In the genomic region with DNA sequence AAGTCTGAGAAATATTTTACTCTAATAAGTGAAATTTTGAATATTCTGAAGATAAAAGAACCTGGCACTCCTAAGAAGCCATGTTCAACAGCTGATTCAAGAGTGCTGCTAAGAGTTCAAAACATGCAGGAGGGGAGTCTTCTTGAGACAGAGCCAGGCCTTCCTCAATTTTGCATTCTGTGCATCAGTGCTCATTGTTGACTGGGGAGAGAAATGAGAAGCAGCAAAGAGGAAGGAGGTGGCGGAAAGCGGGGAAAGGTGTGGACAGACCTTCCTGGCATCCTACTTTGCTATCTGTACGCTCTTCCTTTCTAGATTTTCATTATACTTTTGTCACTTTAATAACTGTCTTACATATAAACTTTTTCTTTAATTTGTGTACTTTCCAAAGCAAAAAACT, we compare ENCODE assay signal across 23 cellular contexts. TPM values are rescaled to one million over a fixed set of nuclear protein-coding genes. Genes with fewer than 3 reads are reported as not detected.
A peak's percentile ranks its signal among the peaks of the same experiment; 100 is the strongest.
DNase-seq lines count a peak whose midpoint lies in the region; ATAC-seq and TF ChIP-seq lines count a peak whose summit lies in the region.
"Had no signal": no experiment of that assay in that cellular context is flagged by ENCODE, and none has a peak within 500 bp of the region (broad histone marks: within the 10 kb centered on the region; RNA-seq: fewer than 3 reads in every experiment).

No MANE protein-coding gene starts in this region.

- CTCF ChIA-PET in naive thymus-derived CD4-positive, alpha-beta T cell (lab: Charles Lee), result no interaction called here
- CTCF ChIA-PET in activated CD8-positive, alpha-beta T cell treated with anti-CD3 and anti-CD28 coated beads for 36 hours (lab: Charles Lee), result no interaction called here

- DNase-seq in NOMO-1 treated with dmso at 0.1 percent for 144 hours (lab: John Stamatoyannopoulos, UW; ENCODE audit: unreplicated experiment) (peak; percentile 33), colonic mucosa (no peak), transverse colon (no peak), posterior vena cava (ENCODE audit: low spot score) (no peak), kidney tubule cell (ENCODE audit: low spot score) (no peak), osteoblast (ENCODE audit: insufficient read length, low spot score, missing footprints) (no peak)
- no peak for DNase-seq in naive thymus-derived CD4-positive, alpha-beta T cell
- DNase-seq in activated CD8-positive, alpha-beta T cell treated with anti-CD3 and anti-CD28 coated beads for 36 hours, result no peak
- DNase-seq: activated CD4-positive, alpha-beta T cell treated with anti-CD3 and anti-CD28 coated beads, Interleukin-2, amount 50 U/mL, for 1 hour; activated T-cell treated with anti-CD3 and anti-CD28 coated beads, Interleukin-2, amount 50 U/mL, for 24 hours; dermis blood vessel endothelial cell; DMS 273 treated with DMSO at 0.1 percent for 48 hours; heart right ventricle; islet precursor cell; KG1; NCI-H1417; NCI-H2171; NCI-H774; Peyer's patch; stimulated activated CD4-positive, alpha-beta T cell treated with anti-CD3 and anti-CD28 coated beads, Interleukin-4, amount 100 ng/mL, for 1 hour; SW 1271 had no signal

- H3K4me1 ChIP-seq in colonic mucosa (no peaks in the 10 kb centered on the region), transverse colon (peaks cover 0 to 24% (median 8%) of the 10 kb centered on the region in 4 donors), osteoblast (ENCODE audit: insufficient read depth, low read length) (no peaks in the 10 kb centered on the region)
- H3K4me1 ChIP-seq in naive thymus-derived CD4-positive, alpha-beta T cell (ENCODE audit: control insufficient read depth in 2 of 2, insufficient read depth in 2 of 2, low read length in 2 of 2), result no peaks in the 10 kb centered on the region

- peaks cover 0 to 1% (median 0%) of the 10 kb centered on the region in 7 donors for H3K4me1 Mint-ChIP-seq in naive thymus-derived CD4-positive, alpha-beta T cell
- no peaks in the 10 kb centered on the region for H3K4me1 Mint-ChIP-seq in activated CD8-positive, alpha-beta T cell treated with anti-CD3 and anti-CD28 coated beads for 36 hours (ENCODE audit: low read depth)
- H3K4me1 Mint-ChIP-seq: activated naive CD4-positive, alpha-beta T cell treated with anti-CD3 and anti-CD28 coated beads, Interleukin-2, amount 50 U/mL, for 24 hours had no signal

- POLR2A ChIA-PET in naive thymus-derived CD4-positive, alpha-beta T cell (lab: Charles Lee), result no interaction called here
- POLR2A ChIA-PET in activated CD8-positive, alpha-beta T cell treated with anti-CD3 and anti-CD28 coated beads for 36 hours (lab: Charles Lee), result no interaction called here

- TF ChIP-seq EP300 in transverse colon (IDR thresholded peaks at IDR 0.05; ENCODE audit: low read depth), result no peak

- intact Hi-C loops in colonic mucosa (cut with DNase I) (no loop called here), transverse colon (cut with DNase I; ENCODE audit: low total_unique reads) (loop anchor here (10.0 kb wide), 1 partner anchor 59 kb away; a partner anchor contains a TSS), posterior vena cava (cut with DNase I) (no loop called here)
- intact Hi-C loops in naive thymus-derived CD4-positive, alpha-beta T cell (cut with micrococcal nuclease), result no loop called here
- intact Hi-C loops in activated CD8-positive, alpha-beta T cell treated with anti-CD3 and anti-CD28 coated beads for 36 hours (cut with micrococcal nuclease), result no loop called here

- TF ChIP-seq CTCF in colonic mucosa (IDR thresholded peaks at IDR 0.05) (no peak), transverse colon (IDR thresholded peaks at IDR 0.05) (no peak), osteoblast (IDR thresholded peaks at IDR 0.05; ENCODE audit: extremely low read depth, low read depth, low read length) (no peak)
- no peak for TF ChIP-seq CTCF in activated CD8-positive, alpha-beta T cell treated with anti-CD3 and anti-CD28 coated beads for 36 hours (IDR thresholded peaks at IDR 0.05)

- H3K36me3 ChIP-seq in colonic mucosa (no peaks in the 10 kb centered on the region), transverse colon (no peaks in the 10 kb centered on the region), osteoblast (ENCODE audit: insufficient read depth, low read length) (peaks cover 3% of the 10 kb centered on the region)
- no peaks in the 10 kb centered on the region for H3K36me3 ChIP-seq in naive thymus-derived CD4-positive, alpha-beta T cell (ENCODE audit: control insufficient read depth in 2 of 3, insufficient read depth in 3 of 3, low read length in 3 of 3)
- H3K36me3 ChIP-seq: Peyer's patch had no signal

- H3K9me3 ChIP-seq in colonic mucosa (no peaks in the 10 kb centered on the region), transverse colon (no peaks in the 10 kb centered on the region), osteoblast (ENCODE audit: low read depth, low read length) (no peaks in the 10 kb centered on the region)
- no peaks in the 10 kb centered on the region for H3K9me3 ChIP-seq in naive thymus-derived CD4-positive, alpha-beta T cell (ENCODE audit: control insufficient read depth in 2 of 3, low read length in 3 of 3)
- H3K9me3 ChIP-seq: heart right ventricle, Peyer's patch had no signal

- TF ChIP-seq POLR2A in transverse colon (IDR thresholded peaks at IDR 0.05), result no peak

- H3K27ac ChIP-seq in colonic mucosa, result peak overlapping the region; percentile 9
- H3K27ac ChIP-seq in naive thymus-derived CD4-positive, alpha-beta T cell (ENCODE audit: low read depth, low read length), result no peak overlapping the region
- peak overlapping the region; percentile 71 to 90 (median 82) for H3K27ac ChIP-seq in transverse colon
- no peak overlapping the region for H3K27ac ChIP-seq in osteoblast (ENCODE audit: low read depth, low read length)

- H2AFZ ChIP-seq in osteoblast (ENCODE audit: low read length), result no peak overlapping the region

- H3K27me3 ChIP-seq in colonic mucosa (no peaks in the 10 kb centered on the region), transverse colon (no peaks in the 10 kb centered on the region), osteoblast (ENCODE audit: insufficient read depth, low read length) (no peaks in the 10 kb centered on the region)
- no peaks in the 10 kb centered on the region for H3K27me3 ChIP-seq in naive thymus-derived CD4-positive, alpha-beta T cell (ENCODE audit: control insufficient read depth in 2 of 2, insufficient read depth in 2 of 2, low read length in 2 of 2)
- H3K27me3 ChIP-seq: heart right ventricle, Peyer's patch had no signal

- no peak overlapping the region for H3K9ac ChIP-seq in colonic mucosa (ENCODE audit: low read depth in 2 of 2, low read length in 2 of 2)

- in situ Hi-C loops in transverse colon (cut with MboI; ENCODE audit: low pct_ligation_motif_present in 1 of 4, low pct_unique_long_range_greater_than_20kb in 1 of 4, low sequenced_read_pairs in 3 of 4), result no loop called here

- no peak overlapping the region for H3K4me2 ChIP-seq in osteoblast (ENCODE audit: insufficient read depth, low read length)

- H3K9me3 Mint-ChIP-seq in naive thymus-derived CD4-positive, alpha-beta T cell, result no peaks in the 10 kb centered on the region
- H3K9me3 Mint-ChIP-seq in activated CD8-positive, alpha-beta T cell treated with anti-CD3 and anti-CD28 coated beads for 36 hours, result no peaks in the 10 kb centered on the region
- H3K9me3 Mint-ChIP-seq: activated naive CD4-positive, alpha-beta T cell treated with anti-CD3 and anti-CD28 coated beads, Interleukin-2, amount 50 U/mL, for 24 hours; activated T-cell treated with anti-CD3 and anti-CD28 coated beads, Interleukin-2, amount 50 U/mL, for 24 hours had no signal

- peaks cover 4 to 21% (median 12%) of the 10 kb centered on the region in 5 donors for H3K27me3 Mint-ChIP-seq in naive thymus-derived CD4-positive, alpha-beta T cell
- H3K27me3 Mint-ChIP-seq in activated CD8-positive, alpha-beta T cell treated with anti-CD3 and anti-CD28 coated beads for 36 hours, result peaks cover 8% of the 10 kb centered on the region

- 80 to 98% methylated on average over 3 of the region's 3 CpGs for WGBS in transverse colon (ENCODE audit: low coverage in 1 of 2), 2 donors

- H3K4me3 Mint-ChIP-seq in naive thymus-derived CD4-positive, alpha-beta T cell, result no peak overlapping the region
- no peak overlapping the region for H3K4me3 Mint-ChIP-seq in activated CD8-positive, alpha-beta T cell treated with anti-CD3 and anti-CD28 coated beads for 36 hours
- H3K4me3 Mint-ChIP-seq: activated naive CD4-positive, alpha-beta T cell treated with anti-CD3 and anti-CD28 coated beads, Interleukin-2, amount 50 U/mL, for 24 hours; activated T-cell treated with anti-CD3 and anti-CD28 coated beads, Interleukin-2, amount 50 U/mL, for 24 hours had no signal

- peaks cover 3% of the 10 kb centered on the region for H3K79me2 ChIP-seq in osteoblast (ENCODE audit: insufficient read depth, low read length)

- no peaks in the 10 kb centered on the region for H4K20me1 ChIP-seq in osteoblast (ENCODE audit: insufficient read depth, low read length)

- H3K27ac Mint-ChIP-seq in naive thymus-derived CD4-positive, alpha-beta T cell, result no peak overlapping the region
- H3K27ac Mint-ChIP-seq in activated CD8-positive, alpha-beta T cell treated with anti-CD3 and anti-CD28 coated beads for 36 hours, result no peak overlapping the region
- H3K27ac Mint-ChIP-seq: activated naive CD4-positive, alpha-beta T cell treated with anti-CD3 and anti-CD28 coated beads, Interleukin-2, amount 50 U/mL, for 24 hours; activated T-cell treated with anti-CD3 and anti-CD28 coated beads, Interleukin-2, amount 50 U/mL, for 24 hours had no signal

- no peaks in the 10 kb centered on the region for H3K36me3 Mint-ChIP-seq in naive thymus-derived CD4-positive, alpha-beta T cell
- no peaks in the 10 kb centered on the region for H3K36me3 Mint-ChIP-seq in activated CD8-positive, alpha-beta T cell treated with anti-CD3 and anti-CD28 coated beads for 36 hours (ENCODE audit: low read depth)
- H3K36me3 Mint-ChIP-seq: activated naive CD4-positive, alpha-beta T cell treated with anti-CD3 and anti-CD28 coated beads, Interleukin-2, amount 50 U/mL, for 24 hours had no signal

- H3K4me3 ChIP-seq in colonic mucosa (no peak overlapping the region), transverse colon (no peak overlapping the region), osteoblast (ENCODE audit: insufficient read depth, low read length) (no peak overlapping the region)
- no peak overlapping the region for H3K4me3 ChIP-seq in naive thymus-derived CD4-positive, alpha-beta T cell (ENCODE audit: low read length)
- H3K4me3 ChIP-seq: heart right ventricle, Peyer's patch had no signal

- peak; percentile 54 for ATAC-seq in naive thymus-derived CD4-positive, alpha-beta T cell
- no peak for ATAC-seq in activated CD8-positive, alpha-beta T cell treated with anti-CD3 and anti-CD28 coated beads for 36 hours

RNA-seq across cellular contexts. Expression of a gene that starts 29.7 kb away (rescaled TPM):
- total RNA-seq in colonic mucosa (not detected), transverse colon (under 1 TPM in 1 of 4 donors, not detected in 3; 0.27 TPM), posterior vena cava (under 1 TPM; 0.19 to 0.29 TPM), osteoblast (0.29 and 0.36 TPM in 2 replicates)
- under 1 TPM in 1 of 5 experiments, not detected in 4; 0.07 TPM for total RNA-seq in naive thymus-derived CD4-positive, alpha-beta T cell
- not detected for polyA plus RNA-seq in naive thymus-derived CD4-positive, alpha-beta T cell
- not detected for total RNA-seq in activated CD8-positive, alpha-beta T cell treated with anti-CD3 and anti-CD28 coated beads for 36 hours
- total RNA-seq: dermis blood vessel endothelial cell, Peyer's patch had no signal
- polyA plus RNA-seq: H1 had no signal

RNA-seq across cellular contexts. Expression of a gene that starts 57.7 kb away (rescaled TPM):
- total RNA-seq in colonic mucosa, result 100 to 1,000 TPM; 224 to 295 TPM
- 100 to 1,000 TPM; 109 to 199 (median 151) TPM for total RNA-seq in naive thymus-derived CD4-positive, alpha-beta T cell
- polyA plus RNA-seq in naive thymus-derived CD4-positive, alpha-beta T cell, result 100 to 1,000 TPM; 214 to 278 TPM
- 100 to 1,000 TPM; 110 to 322 (median 213) TPM for total RNA-seq in transverse colon
- 100 to 1,000 TPM; 146 to 152 TPM for total RNA-seq in activated CD8-positive, alpha-beta T cell treated with anti-CD3 and anti-CD28 coated beads for 36 hours
- 100 to 1,000 TPM; 172 to 203 TPM for total RNA-seq in posterior vena cava
- total RNA-seq in osteoblast, result 277 and 316 TPM in 2 replicates

Comparison
In these comparisons a context has a peak if more than half of its experiments do, and no peak if none do; other contexts are left out.
1. H3K27ac ChIP-seq: peak in colonic mucosa (single experiment) and transverse colon (4 of 4); none in naive thymus-derived CD4-positive, alpha-beta T cell (single experiment) and osteoblast (single experiment).